Comparison of ENCODE assay signal across 1 cellular context in the genomic region with DNA sequence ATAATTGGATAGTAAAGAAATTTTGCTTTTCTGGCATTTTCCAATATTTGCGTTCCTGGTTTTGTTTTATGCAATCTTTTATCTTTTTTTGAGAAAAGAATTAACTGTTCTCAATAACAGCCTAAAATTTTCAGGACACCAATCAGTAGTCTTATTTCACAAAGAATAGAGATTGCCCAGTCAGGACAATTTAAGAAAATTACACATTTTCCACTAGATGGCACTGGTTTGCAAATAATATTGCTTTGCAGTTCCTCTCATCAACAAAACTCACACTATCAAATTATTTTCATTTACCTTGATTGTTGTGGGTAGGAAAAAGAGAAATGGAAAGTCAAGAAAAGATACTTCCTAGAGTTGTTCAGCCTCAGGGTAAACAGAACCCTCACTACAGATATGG.
TF ChIP-seq lines count a peak whose summit lies in the region.

No MANE protein-coding gene starts in this region.

TF ChIP-seq in H1, 55 proteins besides CTCF, POLR2A, EP300 and RAD21 (continued from another document):
- TF ChIP-seq, protein P1, sequence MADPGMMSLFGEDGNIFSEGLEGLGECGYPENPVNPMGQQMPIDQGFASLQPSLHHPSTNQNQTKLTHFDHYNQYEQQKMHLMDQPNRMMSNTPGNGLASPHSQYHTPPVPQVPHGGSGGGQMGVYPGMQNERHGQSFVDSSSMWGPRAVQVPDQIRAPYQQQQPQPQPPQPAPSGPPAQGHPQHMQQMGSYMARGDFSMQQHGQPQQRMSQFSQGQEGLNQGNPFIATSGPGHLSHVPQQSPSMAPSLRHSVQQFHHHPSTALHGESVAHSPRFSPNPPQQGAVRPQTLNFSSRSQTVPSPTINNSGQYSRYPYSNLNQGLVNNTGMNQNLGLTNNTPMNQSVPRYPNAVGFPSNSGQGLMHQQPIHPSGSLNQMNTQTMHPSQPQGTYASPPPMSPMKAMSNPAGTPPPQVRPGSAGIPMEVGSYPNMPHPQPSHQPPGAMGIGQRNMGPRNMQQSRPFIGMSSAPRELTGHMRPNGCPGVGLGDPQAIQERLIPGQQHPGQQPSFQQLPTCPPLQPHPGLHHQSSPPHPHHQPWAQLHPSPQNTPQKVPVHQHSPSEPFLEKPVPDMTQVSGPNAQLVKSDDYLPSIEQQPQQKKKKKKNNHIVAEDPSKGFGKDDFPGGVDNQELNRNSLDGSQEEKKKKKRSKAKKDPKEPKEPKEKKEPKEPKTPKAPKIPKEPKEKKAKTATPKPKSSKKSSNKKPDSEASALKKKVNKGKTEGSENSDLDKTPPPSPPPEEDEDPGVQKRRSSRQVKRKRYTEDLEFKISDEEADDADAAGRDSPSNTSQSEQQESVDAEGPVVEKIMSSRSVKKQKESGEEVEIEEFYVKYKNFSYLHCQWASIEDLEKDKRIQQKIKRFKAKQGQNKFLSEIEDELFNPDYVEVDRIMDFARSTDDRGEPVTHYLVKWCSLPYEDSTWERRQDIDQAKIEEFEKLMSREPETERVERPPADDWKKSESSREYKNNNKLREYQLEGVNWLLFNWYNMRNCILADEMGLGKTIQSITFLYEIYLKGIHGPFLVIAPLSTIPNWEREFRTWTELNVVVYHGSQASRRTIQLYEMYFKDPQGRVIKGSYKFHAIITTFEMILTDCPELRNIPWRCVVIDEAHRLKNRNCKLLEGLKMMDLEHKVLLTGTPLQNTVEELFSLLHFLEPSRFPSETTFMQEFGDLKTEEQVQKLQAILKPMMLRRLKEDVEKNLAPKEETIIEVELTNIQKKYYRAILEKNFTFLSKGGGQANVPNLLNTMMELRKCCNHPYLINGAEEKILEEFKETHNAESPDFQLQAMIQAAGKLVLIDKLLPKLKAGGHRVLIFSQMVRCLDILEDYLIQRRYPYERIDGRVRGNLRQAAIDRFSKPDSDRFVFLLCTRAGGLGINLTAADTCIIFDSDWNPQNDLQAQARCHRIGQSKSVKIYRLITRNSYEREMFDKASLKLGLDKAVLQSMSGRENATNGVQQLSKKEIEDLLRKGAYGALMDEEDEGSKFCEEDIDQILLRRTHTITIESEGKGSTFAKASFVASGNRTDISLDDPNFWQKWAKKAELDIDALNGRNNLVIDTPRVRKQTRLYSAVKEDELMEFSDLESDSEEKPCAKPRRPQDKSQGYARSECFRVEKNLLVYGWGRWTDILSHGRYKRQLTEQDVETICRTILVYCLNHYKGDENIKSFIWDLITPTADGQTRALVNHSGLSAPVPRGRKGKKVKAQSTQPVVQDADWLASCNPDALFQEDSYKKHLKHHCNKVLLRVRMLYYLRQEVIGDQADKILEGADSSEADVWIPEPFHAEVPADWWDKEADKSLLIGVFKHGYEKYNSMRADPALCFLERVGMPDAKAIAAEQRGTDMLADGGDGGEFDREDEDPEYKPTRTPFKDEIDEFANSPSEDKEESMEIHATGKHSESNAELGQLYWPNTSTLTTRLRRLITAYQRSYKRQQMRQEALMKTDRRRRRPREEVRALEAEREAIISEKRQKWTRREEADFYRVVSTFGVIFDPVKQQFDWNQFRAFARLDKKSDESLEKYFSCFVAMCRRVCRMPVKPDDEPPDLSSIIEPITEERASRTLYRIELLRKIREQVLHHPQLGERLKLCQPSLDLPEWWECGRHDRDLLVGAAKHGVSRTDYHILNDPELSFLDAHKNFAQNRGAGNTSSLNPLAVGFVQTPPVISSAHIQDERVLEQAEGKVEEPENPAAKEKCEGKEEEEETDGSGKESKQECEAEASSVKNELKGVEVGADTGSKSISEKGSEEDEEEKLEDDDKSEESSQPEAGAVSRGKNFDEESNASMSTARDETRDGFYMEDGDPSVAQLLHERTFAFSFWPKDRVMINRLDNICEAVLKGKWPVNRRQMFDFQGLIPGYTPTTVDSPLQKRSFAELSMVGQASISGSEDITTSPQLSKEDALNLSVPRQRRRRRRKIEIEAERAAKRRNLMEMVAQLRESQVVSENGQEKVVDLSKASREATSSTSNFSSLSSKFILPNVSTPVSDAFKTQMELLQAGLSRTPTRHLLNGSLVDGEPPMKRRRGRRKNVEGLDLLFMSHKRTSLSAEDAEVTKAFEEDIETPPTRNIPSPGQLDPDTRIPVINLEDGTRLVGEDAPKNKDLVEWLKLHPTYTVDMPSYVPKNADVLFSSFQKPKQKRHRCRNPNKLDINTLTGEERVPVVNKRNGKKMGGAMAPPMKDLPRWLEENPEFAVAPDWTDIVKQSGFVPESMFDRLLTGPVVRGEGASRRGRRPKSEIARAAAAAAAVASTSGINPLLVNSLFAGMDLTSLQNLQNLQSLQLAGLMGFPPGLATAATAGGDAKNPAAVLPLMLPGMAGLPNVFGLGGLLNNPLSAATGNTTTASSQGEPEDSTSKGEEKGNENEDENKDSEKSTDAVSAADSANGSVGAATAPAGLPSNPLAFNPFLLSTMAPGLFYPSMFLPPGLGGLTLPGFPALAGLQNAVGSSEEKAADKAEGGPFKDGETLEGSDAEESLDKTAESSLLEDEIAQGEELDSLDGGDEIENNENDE (IDR thresholded peaks at IDR 0.05; ENCODE audit: insufficient replicate concordance, low read length) = no peak
- TF ChIP-seq, protein P2, sequence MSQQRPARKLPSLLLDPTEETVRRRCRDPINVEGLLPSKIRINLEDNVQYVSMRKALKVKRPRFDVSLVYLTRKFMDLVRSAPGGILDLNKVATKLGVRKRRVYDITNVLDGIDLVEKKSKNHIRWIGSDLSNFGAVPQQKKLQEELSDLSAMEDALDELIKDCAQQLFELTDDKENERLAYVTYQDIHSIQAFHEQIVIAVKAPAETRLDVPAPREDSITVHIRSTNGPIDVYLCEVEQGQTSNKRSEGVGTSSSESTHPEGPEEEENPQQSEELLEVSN (IDR thresholded peaks at IDR 0.05) = no peak
